In genomic region chr2:2182688-2183087, GRCh38 we compare ENCODE assay signal across 24 cellular contexts.
A peak's percentile ranks its signal among the peaks of the same experiment; 100 is the strongest.
DNase-seq lines count a peak whose midpoint lies in the region; ATAC-seq and TF ChIP-seq lines count a peak whose summit lies in the region.
"Had no signal": no experiment of that assay in that cellular context is flagged by ENCODE, and none has a peak within 500 bp of the region (broad histone marks: within the 10 kb centered on the region; RNA-seq: fewer than 3 reads in every experiment).

No MANE protein-coding gene starts in this region.

- POLR2A ChIA-PET in activated CD4-positive, alpha-beta memory T cell treated with anti-CD3 and anti-CD28 coated beads, Interleukin-2, amount 10 ng/mL, durations not matched to agents 7 days and 5 days (lab: Charles Lee), result no interaction called here

- peaks cover 3% of the 10 kb centered on the region for H3K27me3 Mint-ChIP-seq in brain
- no peaks in the 10 kb centered on the region for H3K27me3 Mint-ChIP-seq in activated CD4-positive, alpha-beta memory T cell treated with anti-CD3 and anti-CD28 coated beads, Interleukin-2, amount 10 ng/mL, durations not matched to agents 7 days and 5 days

- H3K27ac Mint-ChIP-seq in brain, result peak overlapping the region; percentile 23 to 95 (median 71)
- H3K27ac Mint-ChIP-seq in activated CD4-positive, alpha-beta memory T cell treated with anti-CD3 and anti-CD28 coated beads, Interleukin-2, amount 10 ng/mL, durations not matched to agents 7 days and 5 days, result no peak overlapping the region

- no peaks in the 10 kb centered on the region for H3K27me3 ChIP-seq in lung (ENCODE audit: control insufficient read depth, insufficient read depth)
- H3K27me3 ChIP-seq: SJCRH30 had no signal

- ATAC-seq in lung (ENCODE audit: insufficient read depth, low FRiP score), result no peak
- ATAC-seq in HG03108 (IDR thresholded peaks at IDR 0.05; ENCODE audit: unreplicated experiment), result no peak
- no peak for ATAC-seq in GM18870 (IDR thresholded peaks at IDR 0.05; ENCODE audit: unreplicated experiment)
- ATAC-seq: HepG2, K562 had no signal

- peaks cover 0 to 10% (median 0%) of the 10 kb centered on the region in 5 experiments for H3K9me3 Mint-ChIP-seq in brain
- peaks cover 4% of the 10 kb centered on the region for H3K9me3 Mint-ChIP-seq in activated CD4-positive, alpha-beta memory T cell treated with anti-CD3 and anti-CD28 coated beads, Interleukin-2, amount 10 ng/mL, durations not matched to agents 7 days and 5 days

- no peak for TF ChIP-seq CTCF in brain (conservative IDR thresholded peaks at IDR 0.05)
- no peak for TF ChIP-seq CTCF in lung (IDR thresholded peaks at IDR 0.05; ENCODE audit: control extremely low read depth, extremely low read depth)

- H3K4me3 ChIP-seq in lung, result no peak overlapping the region
- H3K4me3 ChIP-seq: HAP-1, K562, SJCRH30 had no signal

- H3K36me3 ChIP-seq in lung (ENCODE audit: control insufficient read depth in 2 of 2, insufficient read depth in 2 of 2, low read length in 2 of 2), result no peaks in the 10 kb centered on the region
- H3K36me3 ChIP-seq: HAP-1, SJCRH30 had no signal

- no peak overlapping the region for H3K4me3 Mint-ChIP-seq in brain
- H3K4me3 Mint-ChIP-seq in activated CD4-positive, alpha-beta memory T cell treated with anti-CD3 and anti-CD28 coated beads, Interleukin-2, amount 10 ng/mL, durations not matched to agents 7 days and 5 days, result no peak overlapping the region
- H3K4me3 Mint-ChIP-seq: CD14-positive monocyte had no signal

- H3K4me1 ChIP-seq in lung (ENCODE audit: control insufficient read depth in 2 of 2, insufficient read depth in 2 of 2, low read length in 2 of 2), result peaks cover 0 to 2% of the 10 kb centered on the region in 2 donors
- H3K4me1 ChIP-seq: HAP-1, SJCRH30 had no signal

- no peaks in the 10 kb centered on the region for H3K9me3 ChIP-seq in lung (ENCODE audit: control insufficient read depth in 2 of 2, insufficient read depth in 1 of 2, low read length in 1 of 2)
- H3K9me3 ChIP-seq: HAP-1, SJCRH30 had no signal

- peaks cover 64% of the 10 kb centered on the region for H3K4me1 Mint-ChIP-seq in brain
- H3K4me1 Mint-ChIP-seq in activated CD4-positive, alpha-beta memory T cell treated with anti-CD3 and anti-CD28 coated beads, Interleukin-2, amount 10 ng/mL, durations not matched to agents 7 days and 5 days, result no peaks in the 10 kb centered on the region
- H3K4me1 Mint-ChIP-seq: CD14-positive monocyte had no signal

- H3K36me3 Mint-ChIP-seq in brain, result peaks cover 17% of the 10 kb centered on the region
- no peaks in the 10 kb centered on the region for H3K36me3 Mint-ChIP-seq in activated CD4-positive, alpha-beta memory T cell treated with anti-CD3 and anti-CD28 coated beads, Interleukin-2, amount 10 ng/mL, durations not matched to agents 7 days and 5 days (ENCODE audit: low read depth)
- H3K36me3 Mint-ChIP-seq: CD14-positive monocyte had no signal

- CTCF ChIA-PET in activated CD4-positive, alpha-beta memory T cell treated with anti-CD3 and anti-CD28 coated beads, Interleukin-2, amount 10 ng/mL, durations not matched to agents 7 days and 5 days (lab: Charles Lee), result no interaction called here

- no peak overlapping the region for H3K27ac ChIP-seq in lung (ENCODE audit: low read depth in 1 of 2, low read length in 1 of 2)
- H3K27ac ChIP-seq: HL-60, SJCRH30 had no signal

- 82 to 94% methylated on average over 7 of the region's 7 CpGs for WGBS in lung, 2 donors

- peak; percentile 41 for DNase-seq in Daoy (ENCODE audit: low read depth)
- DNase-seq in lung (ENCODE audit: low spot score), result peak; percentile 13
- DNase-seq in retina, result peak; percentile 20
- DNase-seq in NCI-H1417 treated with DMSO at 0.1 percent for 48 hours (lab: John Stamatoyannopoulos, UW), result no peak
- no peak for DNase-seq in activated CD4-positive, alpha-beta memory T cell treated with anti-CD3 and anti-CD28 coated beads, Interleukin-2, amount 10 ng/mL, durations not matched to agents 7 days and 5 days
- DNase-seq: AML-193, DMS53, MM.1S, NCI-H1092, NCI-H1436 treated with DMSO at 0.1 percent for 48 hours, NCI-H1930, NCI-H226, NCI-H524, NCI-H82, OCI-M1, SJCRH30 had no signal

Comparison
In these comparisons a context has a peak if more than half of its experiments do, and no peak if none do; other contexts are left out.
1. DNase-seq: peak in Daoy (single experiment), lung (single experiment) and retina (single experiment); none in NCI-H1417 treated with DMSO at 0.1 percent for 48 hours (single experiment) and activated CD4-positive, alpha-beta memory T cell treated with anti-CD3 and anti-CD28 coated beads, Interleukin-2, amount 10 ng/mL, durations not matched to agents 7 days and 5 days (single experiment).